ENCODE assay signal across 8 cellular contexts in the genomic region with DNA sequence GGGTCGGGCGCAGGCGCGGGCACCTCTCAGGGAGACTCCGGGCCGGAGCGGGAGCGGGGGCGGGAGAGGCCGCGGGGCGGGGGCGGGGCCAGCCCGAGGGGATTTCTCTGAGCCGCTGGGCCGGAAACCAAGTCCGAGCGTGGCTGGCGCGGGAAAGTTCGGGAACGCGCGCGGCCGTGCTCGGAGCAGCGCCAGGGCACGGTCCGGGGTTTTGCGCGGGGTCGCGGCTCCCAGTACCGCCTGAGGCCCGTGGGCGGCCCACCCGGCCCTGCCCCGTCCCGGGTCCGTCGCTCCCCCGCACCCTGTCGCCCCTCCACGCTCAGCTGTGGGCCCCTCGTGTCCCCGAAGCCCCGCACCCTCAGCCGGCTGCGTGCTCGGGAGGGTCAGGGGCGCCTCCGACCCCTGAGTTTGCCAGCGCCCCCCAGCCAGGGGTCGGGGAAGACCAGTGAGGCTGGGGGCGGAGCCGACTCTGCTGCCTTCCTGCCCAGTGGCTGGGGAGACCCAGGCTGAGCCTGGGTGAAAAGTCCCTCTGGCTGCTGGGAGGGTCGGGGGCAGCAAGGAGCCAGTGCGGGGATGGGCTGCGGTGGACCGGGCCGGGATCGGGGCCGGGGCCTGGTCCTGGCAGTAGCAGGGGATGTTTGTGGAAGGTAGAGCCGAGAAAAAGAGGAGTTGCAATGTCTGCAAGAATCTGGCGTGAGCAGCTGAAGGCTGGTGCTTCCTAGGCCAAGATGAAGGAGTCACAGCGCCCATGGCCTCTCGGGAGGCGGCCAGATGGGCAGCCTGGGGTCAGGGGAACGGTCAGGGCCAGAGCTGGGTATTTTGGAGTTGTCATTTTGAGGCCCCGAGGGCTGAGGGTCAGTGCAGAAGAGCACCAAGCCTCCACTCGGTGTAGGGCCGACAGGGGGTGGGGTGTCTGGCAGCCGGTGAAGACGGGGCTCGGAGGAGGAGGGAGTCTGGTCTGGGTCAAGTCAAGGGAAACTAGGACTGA. TPM values are rescaled to one million over a fixed set of nuclear protein-coding genes. Genes with fewer than 3 reads are reported as not detected.
A peak's percentile ranks its signal among the peaks of the same experiment; 100 is the strongest.
DNase-seq lines count a peak whose midpoint lies in the region; ATAC-seq and TF ChIP-seq lines count a peak whose summit lies in the region.

No MANE protein-coding gene starts in this region.

- peak overlapping the region; percentile 95 for H3K4me3 Mint-ChIP-seq in stimulated activated memory B cell treated with anti-CD40 and anti-IgM and Interleukin-4, amounts not matched to agents 10 μg/mL and 1 μg/mL and 100 μg/mL, for 72 hours

- H3K27ac Mint-ChIP-seq in stimulated activated memory B cell treated with anti-CD40 and anti-IgM and Interleukin-4, amounts not matched to agents 10 μg/mL and 1 μg/mL and 100 μg/mL, for 72 hours: peak overlapping the region; percentile 78

- peak overlapping the region; percentile 70 for H3K4me3 ChIP-seq in BJ (ENCODE audit: low read depth, low read length)
- peak overlapping the region; percentile 94 for H3K4me3 ChIP-seq in SK-N-MC
- peak overlapping the region; percentile 66 to 80 for H3K4me3 ChIP-seq in cardiac fibroblast (replicated peaks in 1 of 2; ENCODE audit: low read depth in 2 of 2, low read length in 2 of 2)

- H3K27ac ChIP-seq in SK-N-MC: peak overlapping the region; percentile 54; the same call in 1 of the 2 replicates

- H3K9ac ChIP-seq in SK-N-MC (ENCODE audit: insufficient read length): peak overlapping the region; percentile 89

- H3K4me1 Mint-ChIP-seq in stimulated activated memory B cell treated with anti-CD40 and anti-IgM and Interleukin-4, amounts not matched to agents 10 μg/mL and 1 μg/mL and 100 μg/mL, for 72 hours: peaks cover 41% of the 10 kb centered on the region

- CTCF ChIA-PET in BJ (lab: Yijun Ruan, JAX): interaction anchor here (1.5 kb wide), 1 partner anchor 45 kb away, joined by 5 read pairs; a partner anchor contains a TSS

- no peaks in the 10 kb centered on the region for H3K36me3 Mint-ChIP-seq in stimulated activated memory B cell treated with anti-CD40 and anti-IgM and Interleukin-4, amounts not matched to agents 10 μg/mL and 1 μg/mL and 100 μg/mL, for 72 hours

- POLR2A ChIA-PET in BJ (lab: Charles Lee): interaction anchor here (0.5 to 0.6 kb wide), 2 partner anchors 10 to 108 kb away, joined by 3 to 4 read pairs; no protein-coding TSS in a partner anchor

- TF ChIP-seq CTCF in BJ (IDR thresholded peaks at IDR 0.05; ENCODE audit: insufficient read depth, low read depth, low read length) (no peak), cardiac fibroblast (IDR thresholded peaks at IDR 0.05; ENCODE audit: low read depth, low read length) (no peak)

- ATAC-seq in GM18519 (IDR thresholded peaks at IDR 0.05; ENCODE audit: low FRiP score, unreplicated experiment) (peak; percentile 13), HG03025 (IDR thresholded peaks at IDR 0.05; ENCODE audit: low FRiP score, unreplicated experiment) (peak; percentile 35)
- ATAC-seq in stimulated activated memory B cell treated with anti-CD40 and anti-IgM and Interleukin-4, amounts not matched to agents 10 μg/mL and 1 μg/mL and 100 μg/mL, for 72 hours: peak; percentile 32

- H3K36me3 ChIP-seq in BJ (ENCODE audit: control insufficient read depth, insufficient read depth, low read length) (peaks cover 2% of the 10 kb centered on the region; the same call in 1 of the 2 replicates), SK-N-MC (ENCODE audit: insufficient read depth, low read length) (peaks cover 7% of the 10 kb centered on the region; the same call in 1 of the 2 replicates)

- DNase-seq in BJ (ENCODE audit: low read depth) (no peak), SK-N-MC (ENCODE audit: low read depth, low spot score) (no peak), cardiac fibroblast (ENCODE audit: low read depth in 2 of 2) (peak; percentile 12 to 28), left kidney (ENCODE audit: low read depth, low spot score) (peak; percentile 73), COR-L47 (lab: John Stamatoyannopoulos, UW) (no peak)

- H3K9me3 ChIP-seq in SK-N-MC (ENCODE audit: low read depth, low read length): no peaks in the 10 kb centered on the region

- no peaks in the 10 kb centered on the region for H3K27me3 Mint-ChIP-seq in stimulated activated memory B cell treated with anti-CD40 and anti-IgM and Interleukin-4, amounts not matched to agents 10 μg/mL and 1 μg/mL and 100 μg/mL, for 72 hours

- H3K9me3 Mint-ChIP-seq in stimulated activated memory B cell treated with anti-CD40 and anti-IgM and Interleukin-4, amounts not matched to agents 10 μg/mL and 1 μg/mL and 100 μg/mL, for 72 hours: no peaks in the 10 kb centered on the region

- H3K27me3 ChIP-seq in BJ (ENCODE audit: control insufficient read depth, insufficient read depth, low read length): no peaks in the 10 kb centered on the region

RNA-seq across cellular contexts. Expression of a gene that starts 0.6 kb away (rescaled TPM):
- polyA plus RNA-seq in BJ (2011; rRNA removed): 9.6 and 13.6 TPM in 2 replicates
- polyA minus RNA-seq in BJ (2011; rRNA and poly(A)+ RNA removed): 8.4 and 11.9 TPM in 2 replicates

RNA-seq across cellular contexts. Expression of a gene that starts 20.8 kb away (rescaled TPM):
- polyA plus RNA-seq in BJ (2011; rRNA removed): 513 and 672 TPM in 2 replicates
- polyA minus RNA-seq in BJ (2011; rRNA and poly(A)+ RNA removed): 89.4 and 116 TPM in 2 replicates

RNA-seq across cellular contexts. Expression of a gene that starts 34.8 kb away (rescaled TPM):
- polyA plus RNA-seq in BJ (2011; rRNA removed): 0.86 and 1.6 TPM in 2 replicates
- polyA minus RNA-seq in BJ (2011; rRNA and poly(A)+ RNA removed): 0.14 and 0.46 TPM in 2 replicates

RNA-seq across cellular contexts. Expression of a gene that starts 37.7 kb away (rescaled TPM):
- 116 and 233 TPM in 2 replicates for polyA plus RNA-seq in BJ (2011; rRNA removed)
- 22.3 and 29.8 TPM in 2 replicates for polyA minus RNA-seq in BJ (2011; rRNA and poly(A)+ RNA removed)

RNA-seq across cellular contexts. Expression of a gene that starts 44.6 kb away (rescaled TPM):
- polyA plus RNA-seq in BJ (2011; rRNA removed): 0.86 and 1.0 TPM in 2 replicates
- 0.19 and 0.21 TPM in 2 replicates for polyA minus RNA-seq in BJ (2011; rRNA and poly(A)+ RNA removed)

Comparison
In these comparisons a context has a peak if more than half of its experiments do, and no peak if none do; other contexts are left out.
1. DNase-seq: peak in cardiac fibroblast (2 of 2) and left kidney (single experiment); none in BJ (single experiment), SK-N-MC (single experiment) and COR-L47 (single experiment).
2. Peak in every context shown above with its lines, with median percentiles within 50 percentile points of each other: H3K4me3 ChIP-seq and ATAC-seq.